Comparison of ENCODE assay signal across 16 cellular contexts in the genomic region with DNA sequence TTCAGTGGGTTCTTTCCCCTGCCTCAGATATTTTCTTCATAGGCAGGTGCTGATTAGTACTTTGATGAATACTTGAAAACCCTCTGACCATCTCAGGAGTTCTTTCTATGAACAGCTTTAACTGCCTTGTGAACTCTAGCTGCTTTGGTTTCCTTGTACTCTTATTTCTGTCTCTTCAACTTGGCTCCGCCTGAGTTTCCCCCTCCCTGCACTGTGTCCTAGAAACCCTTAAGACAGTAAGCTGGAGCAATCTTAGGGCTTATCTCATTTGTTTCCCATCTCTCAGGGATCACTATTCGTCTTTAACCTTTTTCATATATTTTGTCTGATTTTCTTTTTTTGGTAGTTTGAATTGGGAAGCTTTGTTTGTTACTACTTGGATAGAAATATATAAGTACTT.
"Had no signal": no experiment of that assay in that cellular context is flagged by ENCODE, and none has a peak within 500 bp of the region (broad histone marks: within the 10 kb centered on the region; RNA-seq: fewer than 3 reads in every experiment).

No MANE protein-coding gene starts in this region.

- H3K36me3 Mint-ChIP-seq: activated naive CD4-positive, alpha-beta T cell treated with anti-CD3 and anti-CD28 coated beads, Interleukin-2, amount 50 U/mL, for 72 hours had no signal

- H3K9me3 ChIP-seq: prostate gland, right lobe of liver, stomach, thoracic aorta had no signal

- H3K27me3 Mint-ChIP-seq: central memory CD8-positive, alpha-beta T cell had no signal

- H3K4me3 Mint-ChIP-seq: brain; central memory CD8-positive, alpha-beta T cell; nephron; T-helper 2 cell treated with Interferon-gamma antibody and Interleukin-4, amounts not matched to agents 5 μg/mL and 100 μg/mL, for 36 hours had no signal

- H3K4me1 ChIP-seq: foreskin keratinocyte, prostate gland had no signal

- H3K27ac ChIP-seq: coronary artery, foreskin keratinocyte, prostate gland, right lobe of liver, stomach, thoracic aorta had no signal

- ATAC-seq: activated naive CD4-positive, alpha-beta T cell treated with anti-CD3 and anti-CD28 coated beads, Interleukin-2, amount 50 U/mL, for 72 hours; foreskin keratinocyte; right lobe of liver had no signal

- H3K27ac Mint-ChIP-seq: T-helper 2 cell treated with Interferon-gamma antibody and Interleukin-4, amounts not matched to agents 5 μg/mL and 100 μg/mL, for 36 hours had no signal

- H3K36me3 ChIP-seq: prostate gland had no signal

- H3K4me3 ChIP-seq: coronary artery, prostate gland, right lobe of liver, stomach, thoracic aorta had no signal

- DNase-seq: activated CD4-positive, alpha-beta T cell treated with anti-CD3 and anti-CD28 coated beads, Interleukin-2, amount 50 U/mL, for 4 hours; activated T-cell treated with anti-CD3 and anti-CD28 coated beads for 4 hours; effector CD4-positive, alpha-beta T cell; foreskin keratinocyte; glutamatergic neuron; kidney glomerular epithelial cell; right lobe of liver; stomach had no signal

- H3K27me3 ChIP-seq: foreskin keratinocyte, right lobe of liver, stomach had no signal

- H3K4me1 Mint-ChIP-seq: brain, nephron had no signal
